Comparison of ENCODE assay signal across 8 cellular contexts in the genomic region with DNA sequence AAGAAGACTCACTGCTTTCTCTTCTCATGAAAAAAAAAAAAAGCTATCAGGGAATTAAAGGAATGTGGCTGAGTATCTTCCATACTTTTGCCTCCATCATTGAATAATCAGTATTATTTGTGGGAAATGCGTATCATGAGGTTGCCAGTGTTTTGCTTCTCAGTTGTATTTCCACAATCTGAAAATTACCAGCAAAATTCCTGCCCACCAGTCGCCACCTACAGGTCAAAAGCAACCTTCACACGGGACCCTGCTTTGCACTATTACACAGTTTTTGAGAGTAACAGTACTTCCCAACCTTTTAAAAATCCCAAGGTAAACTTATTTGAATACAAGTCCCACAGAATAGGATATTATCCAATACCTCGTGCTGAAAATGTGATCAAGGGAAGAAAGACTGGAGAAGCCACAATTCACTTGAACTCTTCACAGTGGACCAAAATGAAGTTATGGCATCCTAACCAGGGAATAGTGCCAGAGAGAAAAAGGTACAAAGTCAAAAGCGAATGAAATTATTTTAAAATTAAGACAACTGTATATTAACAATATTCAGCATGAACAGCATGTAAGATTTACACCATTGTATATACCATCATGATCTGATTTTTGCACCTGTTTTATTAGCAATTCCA. TPM values are rescaled to one million over a fixed set of nuclear protein-coding genes. Genes with fewer than 3 reads are reported as not detected.
DNase-seq lines count a peak whose midpoint lies in the region; ATAC-seq, FAIRE-seq and TF ChIP-seq lines count a peak whose summit lies in the region.

No MANE protein-coding gene starts in this region.

- no peaks in the 10 kb centered on the region for H3K9me3 ChIP-seq in HEK293 (ENCODE audit: control insufficient read depth, insufficient read depth, low read depth, low read length)
- H3K9me3 ChIP-seq in small intestine (ENCODE audit: control insufficient read depth, low read depth), result no peaks in the 10 kb centered on the region

- TF ChIP-seq CTCF in HEK293 (tag by site-specific recombination; IDR thresholded peaks at IDR 0.05) (peak; percentile 42), fibroblast of mammary gland (conservative IDR thresholded peaks at IDR 0.05; ENCODE audit: control insufficient read depth, insufficient read depth, low read depth, low read length) (peak; percentile 88)

- no peak overlapping the region for H3K27ac Mint-ChIP-seq in T-helper 2 cell treated with Interferon-gamma antibody and Interleukin-4, amounts not matched to agents 5 μg/mL and 100 μg/mL, for 36 hours

- POLR2A ChIA-PET in HEK293 (lab: Yijun Ruan, JAX), result interaction anchor here (0.6 kb wide), 1 partner anchor 145 kb away, joined by 6 read pairs; no protein-coding TSS in a partner anchor

- H3K4me3 ChIP-seq in HEK293 (ENCODE audit: low read depth, low read length), result no peak overlapping the region
- H3K4me3 ChIP-seq in fibroblast of mammary gland (ENCODE audit: control insufficient read depth, low read depth, low read length), result no peak overlapping the region
- H3K4me3 ChIP-seq in small intestine (ENCODE audit: low read depth in 1 of 2, low read length in 2 of 2), result no peak overlapping the region

- no peaks in the 10 kb centered on the region for H3K36me3 Mint-ChIP-seq in T-helper 2 cell treated with Interferon-gamma antibody and Interleukin-4, amounts not matched to agents 5 μg/mL and 100 μg/mL, for 36 hours (ENCODE audit: low read depth)

- peak; percentile 1 for DNase-seq in NCI-H2171 treated with DMSO at 0.1 percent for 48 hours (lab: John Stamatoyannopoulos, UW)
- DNase-seq in NCI-H2171 (lab: John Stamatoyannopoulos, UW), result no peak
- DNase-seq in SW480 (ENCODE audit: low spot score), result peak; percentile 18
- DNase-seq in fibroblast of mammary gland (ENCODE audit: low read depth), result peak; percentile 19
- DNase-seq in small intestine, result peak; percentile 17
- no peak for DNase-seq in T-helper 2 cell treated with Interferon-gamma antibody and Interleukin-4, amounts not matched to agents 5 μg/mL and 100 μg/mL, for 36 hours (ENCODE audit: low spot score)

- no peaks in the 10 kb centered on the region for H3K4me1 Mint-ChIP-seq in T-helper 2 cell treated with Interferon-gamma antibody and Interleukin-4, amounts not matched to agents 5 μg/mL and 100 μg/mL, for 36 hours (ENCODE audit: low read depth)

- WGBS in small intestine, 3 donors, result 12 to 21% (median 13%) methylated on average over 5 of the region's 5 CpGs

- H3K27me3 Mint-ChIP-seq in T-helper 2 cell treated with Interferon-gamma antibody and Interleukin-4, amounts not matched to agents 5 μg/mL and 100 μg/mL, for 36 hours (ENCODE audit: low read depth), result peaks cover 20% of the 10 kb centered on the region

- no peak overlapping the region for H3K4me3 Mint-ChIP-seq in T-helper 2 cell treated with Interferon-gamma antibody and Interleukin-4, amounts not matched to agents 5 μg/mL and 100 μg/mL, for 36 hours

- no peak overlapping the region for H3K27ac ChIP-seq in HEK293 (ENCODE audit: extremely low read depth, low read depth, low read length)
- H3K27ac ChIP-seq in small intestine (ENCODE audit: low read depth in 1 of 2, low read length in 1 of 2), result no peak overlapping the region

- no peak for ATAC-seq in HG03442 (IDR thresholded peaks at IDR 0.05; ENCODE audit: unreplicated experiment)

- H3K4me1 ChIP-seq in HEK293 (ENCODE audit: control insufficient read depth, insufficient read depth, low read length) (no peaks in the 10 kb centered on the region), small intestine (ENCODE audit: control insufficient read depth in 2 of 2, insufficient read depth in 1 of 2, low read depth in 1 of 2, low read length in 1 of 2) (no peaks in the 10 kb centered on the region)

- no peak for FAIRE-seq in small intestine (lab: Jason Lieb, UNC)

- no peaks in the 10 kb centered on the region for H3K9me3 Mint-ChIP-seq in T-helper 2 cell treated with Interferon-gamma antibody and Interleukin-4, amounts not matched to agents 5 μg/mL and 100 μg/mL, for 36 hours

- CTCF ChIA-PET in HEK293 (lab: Yijun Ruan, JAX), result interaction anchor here (0.5 to 3.0 kb wide), 18 partner anchors 8 to 871 kb away, joined by 3 to 18 read pairs (median 4); no protein-coding TSS in a partner anchor

- H3K27me3 ChIP-seq in small intestine (ENCODE audit: control insufficient read depth in 2 of 2, insufficient read depth in 2 of 2, low read length in 2 of 2), result no peaks in the 10 kb centered on the region

- H3K36me3 ChIP-seq in HEK293 (ENCODE audit: control insufficient read depth in 2 of 2, insufficient read depth in 1 of 2, low read length in 2 of 2), result no peaks in the 10 kb centered on the region
- H3K36me3 ChIP-seq in small intestine (ENCODE audit: control insufficient read depth in 2 of 2, insufficient read depth in 2 of 2, low read length in 2 of 2), result no peaks in the 10 kb centered on the region

TF ChIP-seq in HEK293, 187 proteins besides CTCF, POLR2A, EP300 and RAD21:
- TF ChIP-seq, protein P1, sequence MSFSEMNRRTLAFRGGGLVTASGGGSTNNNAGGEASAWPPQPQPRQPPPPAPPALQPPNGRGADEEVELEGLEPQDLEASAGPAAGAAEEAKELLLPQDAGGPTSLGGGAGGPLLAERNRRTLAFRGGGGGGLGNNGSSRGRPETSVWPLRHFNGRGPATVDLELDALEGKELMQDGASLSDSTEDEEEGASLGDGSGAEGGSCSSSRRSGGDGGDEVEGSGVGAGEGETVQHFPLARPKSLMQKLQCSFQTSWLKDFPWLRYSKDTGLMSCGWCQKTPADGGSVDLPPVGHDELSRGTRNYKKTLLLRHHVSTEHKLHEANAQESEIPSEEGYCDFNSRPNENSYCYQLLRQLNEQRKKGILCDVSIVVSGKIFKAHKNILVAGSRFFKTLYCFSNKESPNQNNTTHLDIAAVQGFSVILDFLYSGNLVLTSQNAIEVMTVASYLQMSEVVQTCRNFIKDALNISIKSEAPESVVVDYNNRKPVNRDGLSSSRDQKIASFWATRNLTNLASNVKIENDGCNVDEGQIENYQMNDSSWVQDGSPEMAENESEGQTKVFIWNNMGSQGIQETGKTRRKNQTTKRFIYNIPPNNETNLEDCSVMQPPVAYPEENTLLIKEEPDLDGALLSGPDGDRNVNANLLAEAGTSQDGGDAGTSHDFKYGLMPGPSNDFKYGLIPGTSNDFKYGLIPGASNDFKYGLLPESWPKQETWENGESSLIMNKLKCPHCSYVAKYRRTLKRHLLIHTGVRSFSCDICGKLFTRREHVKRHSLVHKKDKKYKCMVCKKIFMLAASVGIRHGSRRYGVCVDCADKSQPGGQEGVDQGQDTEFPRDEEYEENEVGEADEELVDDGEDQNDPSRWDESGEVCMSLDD (tag by site-specific recombination; IDR thresholded peaks at IDR 0.05), result no peak
- TF ChIP-seq ZNF654 (tag by site-specific recombination; IDR thresholded peaks at IDR 0.05; ENCODE audit: low read depth), result peak; percentile 61
TF ChIP-seq in HEK293: peak in this region for 1.

RNA-seq across cellular contexts. Expression of gene PGRMC1, which starts 30.4 kb away (rescaled TPM):
- 100 to 1,000 TPM in 2 of 3 donors, 10 to 100 TPM in 1; 97.0 to 115 (median 103) TPM for polyA plus RNA-seq in small intestine

Comparison
In these comparisons a context has a peak if more than half of its experiments do, and no peak if none do; other contexts are left out.
1. DNase-seq: peak in NCI-H2171 treated with DMSO at 0.1 percent for 48 hours (single experiment), SW480 (single experiment), fibroblast of mammary gland (single experiment) and small intestine (single experiment); none in NCI-H2171 (single experiment) and T-helper 2 cell treated with Interferon-gamma antibody and Interleukin-4, amounts not matched to agents 5 μg/mL and 100 μg/mL, for 36 hours (single experiment).